ENCODE assay signal across 18 cellular contexts in the genomic region with DNA sequence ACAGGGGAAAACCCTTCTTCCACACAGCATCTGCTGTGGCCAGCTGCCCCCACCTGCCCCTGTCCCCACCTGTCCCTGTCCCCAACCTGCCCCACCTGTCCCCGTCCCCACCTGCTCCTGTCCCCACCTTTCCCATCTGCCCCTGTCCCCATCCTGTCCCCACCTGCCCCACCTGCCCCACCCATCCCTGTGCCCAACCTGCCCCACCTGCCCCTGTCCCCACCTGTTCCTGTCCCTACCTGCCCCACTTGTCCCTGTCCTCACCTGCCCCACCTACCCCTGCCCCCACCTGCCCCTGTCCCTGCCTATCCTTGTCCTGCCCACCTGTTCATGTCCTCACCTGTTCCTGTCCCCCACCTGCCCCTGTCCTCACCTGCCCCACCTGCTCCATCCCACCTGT. TPM values are rescaled to one million over a fixed set of nuclear protein-coding genes. Genes with fewer than 3 reads are reported as not detected.
DNase-seq lines count a peak whose midpoint lies in the region; ATAC-seq, FAIRE-seq and TF ChIP-seq lines count a peak whose summit lies in the region.
"Had no signal": no experiment of that assay in that cellular context is flagged by ENCODE, and none has a peak within 500 bp of the region (broad histone marks: within the 10 kb centered on the region; RNA-seq: fewer than 3 reads in every experiment).

No MANE protein-coding gene starts in this region.

- peaks cover 43% of the 10 kb centered on the region for H3K4me1 Mint-ChIP-seq in glutamatergic neuron (ENCODE audit: low read depth, unreplicated experiment)
- H3K4me1 Mint-ChIP-seq: CD8-positive, alpha-beta memory T cell had no signal

- peak overlapping the region; percentile 47 for H3K4me3 Mint-ChIP-seq in glutamatergic neuron (ENCODE audit: unreplicated experiment)
- H3K4me3 Mint-ChIP-seq: CD8-positive, alpha-beta memory T cell; HFFc6; IgD-negative memory B cell had no signal

- H3K9me3 Mint-ChIP-seq in glutamatergic neuron (ENCODE audit: unreplicated experiment): peaks cover 39% of the 10 kb centered on the region
- H3K9me3 Mint-ChIP-seq: CD8-positive, alpha-beta memory T cell; HFFc6 had no signal

- intact Hi-C loops in left ventricle myocardium superior (cut with micrococcal nuclease) (no loop called here), heart right ventricle (cut with DNase I) (no loop called here)

- 72 to 100% methylated on average over 1 of the region's 1 CpG for WGBS in heart right ventricle, 2 donors

- no peak overlapping the region for H3K4me3 ChIP-seq in heart right ventricle
- H3K4me3 ChIP-seq: BLaER1 had no signal

- no peaks in the 10 kb centered on the region for H3K36me3 Mint-ChIP-seq in glutamatergic neuron (ENCODE audit: unreplicated experiment)
- H3K36me3 Mint-ChIP-seq: CD8-positive, alpha-beta memory T cell had no signal

- FAIRE-seq in H54 (lab: Jason Lieb, UNC): no peak
- FAIRE-seq: H1 had no signal

- DNase-seq in DMS53 (lab: John Stamatoyannopoulos, UW) (peak; percentile 76), DMS53 treated with DMSO at 0.1 percent for 48 hours (lab: John Stamatoyannopoulos, UW; ENCODE audit: unreplicated experiment) (no peak), left ventricle myocardium superior (peak; percentile 3), heart right ventricle (no peak), glutamatergic neuron (no peak), GM19238 (ENCODE audit: insufficient read length, low spot score) (no peak), H54 (ENCODE audit: insufficient read length, low spot score) (no peak)
- DNase-seq: 8988T; AML-193; CD8-positive, alpha-beta memory T cell; DMS 273 treated with DMSO at 0.1 percent for 48 hours; GF-D8; HCEC 1CT; HFFc6 had no signal

- peaks cover 44% of the 10 kb centered on the region for H3K27me3 Mint-ChIP-seq in glutamatergic neuron (ENCODE audit: unreplicated experiment)

- H3K27ac ChIP-seq in heart right ventricle: no peak overlapping the region
- H3K27ac ChIP-seq: BLaER1 had no signal

- H3K36me3 ChIP-seq in heart right ventricle: no peaks in the 10 kb centered on the region
- H3K36me3 ChIP-seq: BLaER1 had no signal

- peaks cover 19 to 75% (median 56%) of the 10 kb centered on the region in 7 donors for H3K27me3 ChIP-seq in heart right ventricle

- no peaks in the 10 kb centered on the region for H3K9me3 ChIP-seq in heart right ventricle
- H3K9me3 ChIP-seq: BLaER1 had no signal

- no peaks in the 10 kb centered on the region for H3K4me1 ChIP-seq in heart right ventricle

- ATAC-seq in left ventricle myocardium superior (no peak), heart right ventricle (no peak)

- TF ChIP-seq POLR2A in H54 (IDR thresholded peaks at IDR 0.05; ENCODE audit: low read depth, low read length): no peak

- peak overlapping the region; percentile 70 for H3K27ac Mint-ChIP-seq in glutamatergic neuron (ENCODE audit: unreplicated experiment)
- H3K27ac Mint-ChIP-seq: CD8-positive, alpha-beta memory T cell; HFFc6; IgD-negative memory B cell had no signal

- no peak for TF ChIP-seq CTCF in heart right ventricle (IDR thresholded peaks at IDR 0.05)
- TF ChIP-seq CTCF in glutamatergic neuron (IDR thresholded peaks at IDR 0.05; ENCODE audit: partially characterized antibody, unreplicated experiment): no peak

RNA-seq across cellular contexts. Expression of a gene that starts 6.4 kb away (rescaled TPM):
- total RNA-seq in left ventricle myocardium superior (0.20 TPM), heart right ventricle (under 1 TPM in 9 of 10 donors, not detected in 1; 0.05 to 0.35 (median 0.11) TPM), glutamatergic neuron (ENCODE audit: unreplicated experiment) (159 TPM)
- polyA plus RNA-seq in heart right ventricle: under 1 TPM; 0.01 to 0.15 TPM
- total RNA-seq: HFFc6, HT1080 had no signal
- polyA plus RNA-seq: CD8-positive, alpha-beta memory T cell; IgD-negative memory B cell had no signal

RNA-seq across cellular contexts. Expression of a gene that starts 50.5 kb away (rescaled TPM):
- not detected for total RNA-seq in left ventricle myocardium superior
- not detected for total RNA-seq in heart right ventricle
- polyA plus RNA-seq in heart right ventricle: not detected
- total RNA-seq in glutamatergic neuron (ENCODE audit: unreplicated experiment): not detected
- total RNA-seq: CD8-positive, alpha-beta memory T cell; H1; HFFc6; HT1080 had no signal
- polyA plus RNA-seq: CD8-positive, alpha-beta memory T cell; H1; IgD-negative memory B cell had no signal

Comparison
In these comparisons a context has a peak if more than half of its experiments do, and no peak if none do; other contexts are left out.
1. DNase-seq: peak in DMS53 (single experiment) and left ventricle myocardium superior (single experiment); none in DMS53 treated with DMSO at 0.1 percent for 48 hours (single experiment), heart right ventricle (0 of 2), glutamatergic neuron (single experiment), GM19238 (single experiment) and H54 (single experiment).
2. RNA of a gene that starts 6.4 kb away (total RNA-seq): 159 TPM in glutamatergic neuron (single experiment); 0.20 TPM in left ventricle myocardium superior (single experiment) and 0.05 to 0.35 TPM in heart right ventricle; every median in the first group is over 100 times any median in the second.